Comparison of ENCODE assay signal across 1 cellular context in the genomic region with DNA sequence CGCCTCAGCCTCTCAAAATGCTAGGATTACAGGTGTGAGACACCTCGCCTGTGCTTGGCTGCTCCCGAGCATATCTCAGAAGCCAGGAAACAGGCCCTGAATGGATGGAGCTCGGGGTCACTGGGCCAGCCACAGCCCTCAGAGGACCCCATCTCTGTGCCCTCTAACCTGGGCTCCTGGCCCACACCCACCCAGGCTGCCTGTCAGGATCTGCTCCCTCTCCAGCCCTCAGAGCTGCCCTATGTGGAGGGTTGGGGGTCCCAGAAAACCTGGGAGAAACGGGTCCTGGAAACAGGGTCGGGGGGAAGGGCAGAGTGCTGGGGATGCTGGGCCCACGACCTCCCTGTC.
TF ChIP-seq lines count a peak whose summit lies in the region.

No MANE protein-coding gene starts in this region.

TF ChIP-seq in K562, 482 proteins besides CTCF, POLR2A, EP300 and RAD21:
- no peak for TF ChIP-seq ZKSCAN1 (IDR thresholded peaks at IDR 0.05; ENCODE audit: low read depth, low read length)
- peak; percentile 3; the same call in 1 of the 2 replicates for TF ChIP-seq ZNF121 (CRISPR knock-in tag; conservative IDR thresholded peaks at IDR 0.05)
- 0 out of 2 replicates have a peak, but pooled peaks have one; percentile 87 for TF ChIP-seq PURB (CRISPR knock-in tag; IDR thresholded peaks at IDR 0.05; ENCODE audit: low read depth)
- TF ChIP-seq, protein P1, sequence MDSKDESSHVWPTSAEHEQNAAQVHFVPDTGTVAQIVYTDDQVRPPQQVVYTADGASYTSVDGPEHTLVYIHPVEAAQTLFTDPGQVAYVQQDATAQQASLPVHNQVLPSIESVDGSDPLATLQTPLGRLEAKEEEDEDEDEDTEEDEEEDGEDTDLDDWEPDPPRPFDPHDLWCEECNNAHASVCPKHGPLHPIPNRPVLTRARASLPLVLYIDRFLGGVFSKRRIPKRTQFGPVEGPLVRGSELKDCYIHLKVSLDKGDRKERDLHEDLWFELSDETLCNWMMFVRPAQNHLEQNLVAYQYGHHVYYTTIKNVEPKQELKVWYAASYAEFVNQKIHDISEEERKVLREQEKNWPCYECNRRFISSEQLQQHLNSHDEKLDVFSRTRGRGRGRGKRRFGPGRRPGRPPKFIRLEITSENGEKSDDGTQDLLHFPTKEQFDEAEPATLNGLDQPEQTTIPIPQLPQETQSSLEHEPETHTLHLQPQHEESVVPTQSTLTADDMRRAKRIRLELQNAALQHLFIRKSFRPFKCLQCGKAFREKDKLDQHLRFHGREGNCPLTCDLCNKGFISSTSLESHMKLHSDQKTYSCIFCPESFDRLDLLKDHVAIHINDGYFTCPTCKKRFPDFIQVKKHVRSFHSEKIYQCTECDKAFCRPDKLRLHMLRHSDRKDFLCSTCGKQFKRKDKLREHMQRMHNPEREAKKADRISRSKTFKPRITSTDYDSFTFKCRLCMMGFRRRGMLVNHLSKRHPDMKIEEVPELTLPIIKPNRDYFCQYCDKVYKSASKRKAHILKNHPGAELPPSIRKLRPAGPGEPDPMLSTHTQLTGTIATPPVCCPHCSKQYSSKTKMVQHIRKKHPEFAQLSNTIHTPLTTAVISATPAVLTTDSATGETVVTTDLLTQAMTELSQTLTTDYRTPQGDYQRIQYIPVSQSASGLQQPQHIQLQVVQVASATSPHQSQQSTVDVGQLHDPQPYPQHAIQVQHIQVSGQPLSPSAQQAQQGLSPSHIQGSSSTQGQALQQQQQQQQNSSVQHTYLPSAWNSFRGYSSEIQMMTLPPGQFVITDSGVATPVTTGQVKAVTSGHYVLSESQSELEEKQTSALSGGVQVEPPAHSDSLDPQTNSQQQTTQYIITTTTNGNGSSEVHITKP (IDR thresholded peaks at IDR 0.05; ENCODE audit: partially characterized antibody): no peak
- TF ChIP-seq, protein P2, sequence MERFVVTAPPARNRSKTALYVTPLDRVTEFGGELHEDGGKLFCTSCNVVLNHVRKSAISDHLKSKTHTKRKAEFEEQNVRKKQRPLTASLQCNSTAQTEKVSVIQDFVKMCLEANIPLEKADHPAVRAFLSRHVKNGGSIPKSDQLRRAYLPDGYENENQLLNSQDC (CRISPR knock-in tag; IDR thresholded peaks at IDR 0.05): no peak
- TF ChIP-seq ZNF780A (CRISPR knock-in tag; IDR thresholded peaks at IDR 0.05): no peak
- TF ChIP-seq, protein P3, sequence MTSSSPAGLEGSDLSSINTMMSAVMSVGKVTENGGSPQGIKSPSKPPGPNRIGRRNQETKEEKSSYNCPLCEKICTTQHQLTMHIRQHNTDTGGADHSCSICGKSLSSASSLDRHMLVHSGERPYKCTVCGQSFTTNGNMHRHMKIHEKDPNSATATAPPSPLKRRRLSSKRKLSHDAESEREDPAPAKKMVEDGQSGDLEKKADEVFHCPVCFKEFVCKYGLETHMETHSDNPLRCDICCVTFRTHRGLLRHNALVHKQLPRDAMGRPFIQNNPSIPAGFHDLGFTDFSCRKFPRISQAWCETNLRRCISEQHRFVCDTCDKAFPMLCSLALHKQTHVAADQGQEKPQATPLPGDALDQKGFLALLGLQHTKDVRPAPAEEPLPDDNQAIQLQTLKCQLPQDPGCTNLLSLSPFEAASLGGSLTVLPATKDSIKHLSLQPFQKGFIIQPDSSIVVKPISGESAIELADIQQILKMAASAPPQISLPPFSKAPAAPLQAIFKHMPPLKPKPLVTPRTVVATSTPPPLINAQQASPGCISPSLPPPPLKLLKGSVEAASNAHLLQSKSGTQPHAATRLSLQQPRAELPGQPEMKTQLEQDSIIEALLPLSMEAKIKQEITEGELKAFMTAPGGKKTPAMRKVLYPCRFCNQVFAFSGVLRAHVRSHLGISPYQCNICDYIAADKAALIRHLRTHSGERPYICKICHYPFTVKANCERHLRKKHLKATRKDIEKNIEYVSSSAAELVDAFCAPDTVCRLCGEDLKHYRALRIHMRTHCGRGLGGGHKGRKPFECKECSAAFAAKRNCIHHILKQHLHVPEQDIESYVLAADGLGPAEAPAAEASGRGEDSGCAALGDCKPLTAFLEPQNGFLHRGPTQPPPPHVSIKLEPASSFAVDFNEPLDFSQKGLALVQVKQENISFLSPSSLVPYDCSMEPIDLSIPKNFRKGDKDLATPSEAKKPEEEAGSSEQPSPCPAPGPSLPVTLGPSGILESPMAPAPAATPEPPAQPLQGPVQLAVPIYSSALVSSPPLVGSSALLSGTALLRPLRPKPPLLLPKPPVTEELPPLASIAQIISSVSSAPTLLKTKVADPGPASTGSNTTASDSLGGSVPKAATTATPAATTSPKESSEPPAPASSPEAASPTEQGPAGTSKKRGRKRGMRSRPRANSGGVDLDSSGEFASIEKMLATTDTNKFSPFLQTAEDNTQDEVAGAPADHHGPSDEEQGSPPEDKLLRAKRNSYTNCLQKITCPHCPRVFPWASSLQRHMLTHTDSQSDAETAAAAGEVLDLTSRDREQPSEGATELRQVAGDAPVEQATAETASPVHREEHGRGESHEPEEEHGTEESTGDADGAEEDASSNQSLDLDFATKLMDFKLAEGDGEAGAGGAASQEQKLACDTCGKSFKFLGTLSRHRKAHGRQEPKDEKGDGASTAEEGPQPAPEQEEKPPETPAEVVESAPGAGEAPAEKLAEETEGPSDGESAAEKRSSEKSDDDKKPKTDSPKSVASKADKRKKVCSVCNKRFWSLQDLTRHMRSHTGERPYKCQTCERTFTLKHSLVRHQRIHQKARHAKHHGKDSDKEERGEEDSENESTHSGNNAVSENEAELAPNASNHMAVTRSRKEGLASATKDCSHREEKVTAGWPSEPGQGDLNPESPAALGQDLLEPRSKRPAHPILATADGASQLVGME (CRISPR knock-in tag; IDR thresholded peaks at IDR 0.05): 0 out of 2 replicates have a peak, but pooled peaks have one; percentile 61
- TF ChIP-seq, protein P4, sequence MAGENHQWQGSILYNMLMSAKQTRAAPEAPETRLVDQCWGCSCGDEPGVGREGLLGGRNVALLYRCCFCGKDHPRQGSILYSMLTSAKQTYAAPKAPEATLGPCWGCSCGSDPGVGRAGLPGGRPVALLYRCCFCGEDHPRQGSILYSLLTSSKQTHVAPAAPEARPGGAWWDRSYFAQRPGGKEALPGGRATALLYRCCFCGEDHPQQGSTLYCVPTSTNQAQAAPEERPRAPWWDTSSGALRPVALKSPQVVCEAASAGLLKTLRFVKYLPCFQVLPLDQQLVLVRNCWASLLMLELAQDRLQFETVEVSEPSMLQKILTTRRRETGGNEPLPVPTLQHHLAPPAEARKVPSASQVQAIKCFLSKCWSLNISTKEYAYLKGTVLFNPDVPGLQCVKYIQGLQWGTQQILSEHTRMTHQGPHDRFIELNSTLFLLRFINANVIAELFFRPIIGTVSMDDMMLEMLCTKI (IDR thresholded peaks at IDR 0.05; ENCODE audit: partially characterized antibody): no peak
- TF ChIP-seq STAT5B (CRISPR knock-in tag; IDR thresholded peaks at IDR 0.05): no peak
- peak; percentile 65; the same call in 1 of the 2 replicates for TF ChIP-seq FOXK1 (CRISPR knock-in tag; IDR thresholded peaks at IDR 0.05; ENCODE audit: borderline replicate concordance)
- TF ChIP-seq CREB1 (IDR thresholded peaks at IDR 0.05): no peak
- TF ChIP-seq CREB1 (CRISPR knock-in tag; IDR thresholded peaks at IDR 0.05): 0 out of 2 replicates have a peak, but pooled peaks have one; percentile 0
- TF ChIP-seq MYNN (IDR thresholded peaks at IDR 0.05): no peak
- no peak for TF ChIP-seq MYNN (CRISPR knock-in tag; IDR thresholded peaks at IDR 0.05)
- TF ChIP-seq, protein P5, sequence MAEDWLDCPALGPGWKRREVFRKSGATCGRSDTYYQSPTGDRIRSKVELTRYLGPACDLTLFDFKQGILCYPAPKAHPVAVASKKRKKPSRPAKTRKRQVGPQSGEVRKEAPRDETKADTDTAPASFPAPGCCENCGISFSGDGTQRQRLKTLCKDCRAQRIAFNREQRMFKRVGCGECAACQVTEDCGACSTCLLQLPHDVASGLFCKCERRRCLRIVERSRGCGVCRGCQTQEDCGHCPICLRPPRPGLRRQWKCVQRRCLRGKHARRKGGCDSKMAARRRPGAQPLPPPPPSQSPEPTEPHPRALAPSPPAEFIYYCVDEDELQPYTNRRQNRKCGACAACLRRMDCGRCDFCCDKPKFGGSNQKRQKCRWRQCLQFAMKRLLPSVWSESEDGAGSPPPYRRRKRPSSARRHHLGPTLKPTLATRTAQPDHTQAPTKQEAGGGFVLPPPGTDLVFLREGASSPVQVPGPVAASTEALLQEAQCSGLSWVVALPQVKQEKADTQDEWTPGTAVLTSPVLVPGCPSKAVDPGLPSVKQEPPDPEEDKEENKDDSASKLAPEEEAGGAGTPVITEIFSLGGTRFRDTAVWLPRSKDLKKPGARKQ (CRISPR knock-in tag; IDR thresholded peaks at IDR 0.05): no peak
- TF ChIP-seq, protein P6, sequence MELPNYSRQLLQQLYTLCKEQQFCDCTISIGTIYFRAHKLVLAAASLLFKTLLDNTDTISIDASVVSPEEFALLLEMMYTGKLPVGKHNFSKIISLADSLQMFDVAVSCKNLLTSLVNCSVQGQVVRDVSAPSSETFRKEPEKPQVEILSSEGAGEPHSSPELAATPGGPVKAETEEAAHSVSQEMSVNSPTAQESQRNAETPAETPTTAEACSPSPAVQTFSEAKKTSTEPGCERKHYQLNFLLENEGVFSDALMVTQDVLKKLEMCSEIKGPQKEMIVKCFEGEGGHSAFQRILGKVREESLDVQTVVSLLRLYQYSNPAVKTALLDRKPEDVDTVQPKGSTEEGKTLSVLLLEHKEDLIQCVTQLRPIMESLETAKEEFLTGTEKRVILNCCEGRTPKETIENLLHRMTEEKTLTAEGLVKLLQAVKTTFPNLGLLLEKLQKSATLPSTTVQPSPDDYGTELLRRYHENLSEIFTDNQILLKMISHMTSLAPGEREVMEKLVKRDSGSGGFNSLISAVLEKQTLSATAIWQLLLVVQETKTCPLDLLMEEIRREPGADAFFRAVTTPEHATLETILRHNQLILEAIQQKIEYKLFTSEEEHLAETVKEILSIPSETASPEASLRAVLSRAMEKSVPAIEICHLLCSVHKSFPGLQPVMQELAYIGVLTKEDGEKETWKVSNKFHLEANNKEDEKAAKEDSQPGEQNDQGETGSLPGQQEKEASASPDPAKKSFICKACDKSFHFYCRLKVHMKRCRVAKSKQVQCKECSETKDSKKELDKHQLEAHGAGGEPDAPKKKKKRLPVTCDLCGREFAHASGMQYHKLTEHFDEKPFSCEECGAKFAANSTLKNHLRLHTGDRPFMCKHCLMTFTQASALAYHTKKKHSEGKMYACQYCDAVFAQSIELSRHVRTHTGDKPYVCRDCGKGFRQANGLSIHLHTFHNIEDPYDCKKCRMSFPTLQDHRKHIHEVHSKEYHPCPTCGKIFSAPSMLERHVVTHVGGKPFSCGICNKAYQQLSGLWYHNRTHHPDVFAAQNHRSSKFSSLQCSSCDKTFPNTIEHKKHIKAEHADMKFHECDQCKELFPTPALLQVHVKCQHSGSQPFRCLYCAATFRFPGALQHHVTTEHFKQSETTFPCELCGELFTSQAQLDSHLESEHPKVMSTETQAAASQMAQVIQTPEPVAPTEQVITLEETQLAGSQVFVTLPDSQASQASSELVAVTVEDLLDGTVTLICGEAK (IDR thresholded peaks at IDR 0.05): no peak
- TF ChIP-seq, protein P6 (CRISPR knock-in tag; IDR thresholded peaks at IDR 0.05): peak; percentile 14; the same call in 1 of the 2 replicates
